Comparison of ENCODE assay signal across 9 cellular contexts in the genomic region with DNA sequence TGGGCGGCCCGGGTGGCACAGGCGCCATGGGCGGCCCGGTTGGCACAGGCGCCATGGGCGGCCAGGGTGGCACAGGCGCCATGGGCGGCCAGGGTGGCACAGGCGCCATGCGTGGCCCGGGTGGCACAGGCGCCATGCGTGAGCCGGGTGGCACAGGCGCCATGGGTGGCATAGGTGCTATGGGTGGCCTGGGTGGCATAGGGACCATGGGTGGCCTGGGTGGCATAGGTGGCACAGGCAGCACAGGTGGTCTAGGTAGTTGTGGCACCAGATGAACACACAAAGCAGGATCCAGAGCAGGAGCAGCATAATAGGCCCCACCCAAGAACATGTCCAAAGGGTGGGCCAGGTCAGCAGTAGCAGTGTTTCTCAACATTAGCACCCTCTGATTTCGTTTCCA. TPM values are rescaled to one million over a fixed set of nuclear protein-coding genes. Genes with fewer than 3 reads are reported as not detected.
"Had no signal": no experiment of that assay in that cellular context is flagged by ENCODE, and none has a peak within 500 bp of the region (broad histone marks: within the 10 kb centered on the region; RNA-seq: fewer than 3 reads in every experiment).

No MANE protein-coding gene starts in this region.

- H3K27ac Mint-ChIP-seq: GM23338, H9, HFFc6, IgD-negative memory B cell had no signal

- H3K9me3 Mint-ChIP-seq: GM23338, HFFc6, IgD-negative memory B cell had no signal

- DNase-seq: H9, HCEC 1CT, HFFc6, KG1 had no signal

- H3K4me2 ChIP-seq: GM23338 had no signal

- H3K4me3 Mint-ChIP-seq: GM23338, H9, HFFc6, IgD-negative memory B cell had no signal

- ATAC-seq: GM23338 had no signal

- H2AFZ ChIP-seq: GM23338 had no signal

- H3K27ac ChIP-seq: HL-60 had no signal

- H3K36me3 Mint-ChIP-seq: IgD-negative memory B cell had no signal

- FAIRE-seq: H1, H54 had no signal

- H3K4me3 ChIP-seq: GM23338 had no signal

RNA-seq across cellular contexts. Expression of gene ESX1, which starts 4.3 kb away (rescaled TPM):
- total RNA-seq: GM23338, H1, H9, HFFc6 had no signal
- polyA plus RNA-seq: GM23338, H1, IgD-negative memory B cell had no signal
